Comparison of ENCODE assay signal across 1 cellular context in genomic region chr6:1574895-1575212, GRCh38.
TF ChIP-seq lines count a peak whose summit lies in the region.

No MANE protein-coding gene starts in this region.

TF ChIP-seq in HepG2, 621 proteins besides CTCF, POLR2A, EP300 and RAD21 (continued from another document):
- no peak for TF ChIP-seq CEBPZ (IDR thresholded peaks at IDR 0.05; ENCODE audit: low read length)
- TF ChIP-seq RERE (CRISPR knock-in tag; IDR thresholded peaks at IDR 0.05; ENCODE audit: low read depth): no peak
- TF ChIP-seq ZNF550 (CRISPR knock-in tag; IDR thresholded peaks at IDR 0.05; ENCODE audit: borderline replicate concordance): no peak
- TF ChIP-seq, protein P1, sequence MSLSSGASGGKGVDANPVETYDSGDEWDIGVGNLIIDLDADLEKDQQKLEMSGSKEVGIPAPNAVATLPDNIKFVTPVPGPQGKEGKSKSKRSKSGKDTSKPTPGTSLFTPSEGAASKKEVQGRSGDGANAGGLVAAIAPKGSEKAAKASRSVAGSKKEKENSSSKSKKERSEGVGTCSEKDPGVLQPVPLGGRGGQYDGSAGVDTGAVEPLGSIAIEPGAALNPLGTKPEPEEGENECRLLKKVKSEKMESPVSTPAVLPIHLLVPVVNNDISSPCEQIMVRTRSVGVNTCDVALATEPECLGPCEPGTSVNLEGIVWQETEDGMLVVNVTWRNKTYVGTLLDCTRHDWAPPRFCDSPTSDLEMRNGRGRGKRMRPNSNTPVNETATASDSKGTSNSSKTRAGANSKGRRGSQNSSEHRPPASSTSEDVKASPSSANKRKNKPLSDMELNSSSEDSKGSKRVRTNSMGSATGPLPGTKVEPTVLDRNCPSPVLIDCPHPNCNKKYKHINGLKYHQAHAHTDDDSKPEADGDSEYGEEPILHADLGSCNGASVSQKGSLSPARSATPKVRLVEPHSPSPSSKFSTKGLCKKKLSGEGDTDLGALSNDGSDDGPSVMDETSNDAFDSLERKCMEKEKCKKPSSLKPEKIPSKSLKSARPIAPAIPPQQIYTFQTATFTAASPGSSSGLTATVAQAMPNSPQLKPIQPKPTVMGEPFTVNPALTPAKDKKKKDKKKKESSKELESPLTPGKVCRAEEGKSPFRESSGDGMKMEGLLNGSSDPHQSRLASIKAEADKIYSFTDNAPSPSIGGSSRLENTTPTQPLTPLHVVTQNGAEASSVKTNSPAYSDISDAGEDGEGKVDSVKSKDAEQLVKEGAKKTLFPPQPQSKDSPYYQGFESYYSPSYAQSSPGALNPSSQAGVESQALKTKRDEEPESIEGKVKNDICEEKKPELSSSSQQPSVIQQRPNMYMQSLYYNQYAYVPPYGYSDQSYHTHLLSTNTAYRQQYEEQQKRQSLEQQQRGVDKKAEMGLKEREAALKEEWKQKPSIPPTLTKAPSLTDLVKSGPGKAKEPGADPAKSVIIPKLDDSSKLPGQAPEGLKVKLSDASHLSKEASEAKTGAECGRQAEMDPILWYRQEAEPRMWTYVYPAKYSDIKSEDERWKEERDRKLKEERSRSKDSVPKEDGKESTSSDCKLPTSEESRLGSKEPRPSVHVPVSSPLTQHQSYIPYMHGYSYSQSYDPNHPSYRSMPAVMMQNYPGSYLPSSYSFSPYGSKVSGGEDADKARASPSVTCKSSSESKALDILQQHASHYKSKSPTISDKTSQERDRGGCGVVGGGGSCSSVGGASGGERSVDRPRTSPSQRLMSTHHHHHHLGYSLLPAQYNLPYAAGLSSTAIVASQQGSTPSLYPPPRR (CRISPR knock-in tag; IDR thresholded peaks at IDR 0.05; ENCODE audit: borderline replicate concordance): no peak
- no peak for TF ChIP-seq IKZF1 (IDR thresholded peaks at IDR 0.05)
- TF ChIP-seq THAP9 (CRISPR knock-in tag; IDR thresholded peaks at IDR 0.05; ENCODE audit: borderline replicate concordance): no peak
- no peak for TF ChIP-seq ZNF619 (CRISPR knock-in tag; IDR thresholded peaks at IDR 0.05)
- no peak for TF ChIP-seq ATF4 (CRISPR knock-in tag; IDR thresholded peaks at IDR 0.05)
- TF ChIP-seq KDM2A (CRISPR knock-in tag; IDR thresholded peaks at IDR 0.05; ENCODE audit: borderline replicate concordance, low read depth): no peak
